8 cellular contexts compared by ENCODE assay signal in genomic region chr6:35583893-35584688, GRCh38.
DNase-seq lines count a peak whose midpoint lies in the region; ATAC-seq and TF ChIP-seq lines count a peak whose summit lies in the region.

No MANE protein-coding gene starts in this region.

- ATAC-seq in omental fat pad (ENCODE audit: low FRiP score) (peak; percentile 67), GM19455 (IDR thresholded peaks at IDR 0.05; ENCODE audit: unreplicated experiment) (no peak)

- peaks cover 7% of the 10 kb centered on the region; the same call in 1 of the 2 replicates for H3K36me3 ChIP-seq in Karpas-422 (ENCODE audit: insufficient read depth, low read length)
- peaks cover 61% of the 10 kb centered on the region for H3K36me3 ChIP-seq in thymus (ENCODE audit: control insufficient read depth, insufficient read depth)

- H3K9ac ChIP-seq in Karpas-422 (ENCODE audit: low read length): no peak overlapping the region

- no peaks in the 10 kb centered on the region for H3K9me3 ChIP-seq in Karpas-422 (ENCODE audit: low read length)
- no peaks in the 10 kb centered on the region for H3K9me3 ChIP-seq in thymus (ENCODE audit: control insufficient read depth)

- H3K27me3 ChIP-seq in Karpas-422 (ENCODE audit: low read length) (no peaks in the 10 kb centered on the region), thymus (ENCODE audit: control insufficient read depth, insufficient read depth) (no peaks in the 10 kb centered on the region)

- peak; percentile 61 for DNase-seq in D341Med (ENCODE audit: low spot score)
- peak; percentile 89 for DNase-seq in Karpas-422
- DNase-seq in RPMI8226: peak; percentile 83
- peak; percentile 58 for DNase-seq in activated T-helper 9 cell treated with anti-CD3 and anti-CD28 coated beads, Interleukin-2, amount 50 U/mL, for 16 hours (ENCODE audit: low read depth)
- DNase-seq in fibroblast of villous mesenchyme (ENCODE audit: low read depth): peak; percentile 84
- DNase-seq in omental fat pad (ENCODE audit: low spot score): no peak

- no peaks in the 10 kb centered on the region for H3K9me2 ChIP-seq in Karpas-422 (replicated peaks; ENCODE audit: insufficient read depth, low read length)

- H3K79me2 ChIP-seq in Karpas-422 (ENCODE audit: low read length): 0 out of 2 replicates have a peak, but pooled peaks cover 5% of the 10 kb centered on the region

- peaks cover 17% of the 10 kb centered on the region for H3K4me1 ChIP-seq in Karpas-422 (ENCODE audit: low read length)
- H3K4me1 ChIP-seq in thymus (ENCODE audit: control insufficient read depth, insufficient read depth, low read length): peaks cover 6% of the 10 kb centered on the region

- H3K4me2 ChIP-seq in Karpas-422 (ENCODE audit: low read depth, low read length, poor library complexity, severe bottlenecking): no peak overlapping the region

- no peak overlapping the region for H3K4me3 ChIP-seq in Karpas-422 (ENCODE audit: low read length)
- H3K4me3 ChIP-seq in fibroblast of villous mesenchyme (ENCODE audit: low read depth, low read length): no peak overlapping the region
- no peak overlapping the region for H3K4me3 ChIP-seq in thymus (ENCODE audit: low read length)

- no peak overlapping the region for H2AFZ ChIP-seq in Karpas-422 (ENCODE audit: low read length)

- TF ChIP-seq CTCF in fibroblast of villous mesenchyme (IDR thresholded peaks at IDR 0.05; ENCODE audit: insufficient read depth, low read depth, low read length) (peak; percentile 88), omental fat pad (IDR thresholded peaks at IDR 0.05) (peak in 1 of 3 donors; percentile 9)

- 43% methylated on average over 6 of the region's 6 CpGs for WGBS in thymus

- H3K27ac ChIP-seq in Karpas-422 (ENCODE audit: low read length) (0 out of 2 replicates have a peak overlapping the region, but pooled peaks have one; percentile 5), thymus (ENCODE audit: low read depth) (peak overlapping the region; percentile 82)

- no peaks in the 10 kb centered on the region for H4K20me1 ChIP-seq in Karpas-422 (ENCODE audit: insufficient read depth, low read depth, low read length)
